Comparison of ENCODE assay signal across 31 cellular contexts in the genomic region with DNA sequence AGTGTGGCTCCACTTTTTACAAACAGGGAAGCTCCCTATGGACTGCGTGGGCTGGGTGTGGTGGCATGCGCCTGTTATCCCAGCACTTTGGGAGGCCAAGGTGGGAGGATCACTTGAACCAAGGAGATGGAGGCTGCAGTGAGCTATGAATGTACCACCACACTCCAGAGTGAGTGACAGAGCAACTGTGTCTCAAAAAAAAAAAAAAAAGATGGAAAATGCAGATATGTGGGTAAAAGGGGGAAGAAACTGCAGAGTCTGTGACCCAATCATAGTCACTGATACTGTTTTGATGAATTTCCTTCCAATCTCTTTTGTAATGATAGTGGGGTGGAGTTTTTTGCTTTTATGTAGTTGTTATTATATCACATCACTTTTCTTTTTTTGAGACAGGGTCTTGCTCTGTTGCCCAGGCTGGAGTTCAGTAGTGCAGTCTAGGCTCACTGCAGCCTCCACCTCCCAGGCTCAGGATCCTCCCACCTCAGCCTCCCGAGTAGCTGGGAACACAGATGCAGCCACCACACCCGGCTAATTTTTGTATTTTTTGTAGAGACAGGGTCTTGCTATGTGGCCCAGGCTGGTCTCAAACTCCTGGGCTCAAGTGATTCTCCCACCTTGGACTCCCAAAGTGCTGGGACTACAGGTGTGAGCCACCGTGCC.
"Had no signal": no experiment of that assay in that cellular context is flagged by ENCODE, and none has a peak within 500 bp of the region (broad histone marks: within the 10 kb centered on the region; RNA-seq: fewer than 3 reads in every experiment).

No MANE protein-coding gene starts in this region.

- H3K9me3 Mint-ChIP-seq: activated B cell treated with CpG ODN at 0.5 μM for 24 hours; activated CD4-positive, alpha-beta memory T cell treated with anti-CD3 and anti-CD28 coated beads for 36 hours; activated naive CD4-positive, alpha-beta T cell treated with anti-CD3 and anti-CD28 coated beads, Interleukin-2, amount 10 ng/mL, durations not matched to agents 7 days and 5 days; activated naive CD8-positive, alpha-beta T cell treated with anti-CD3 and anti-CD28 coated beads, Interleukin-2, amount 50 U/mL, for 24 hours; activated T-cell treated with anti-CD3 and anti-CD28 coated beads, Interleukin-2, amount 50 U/mL, for 4 hours; activated T-helper 1 cell treated with anti-CD3 and anti-CD28 coated beads, Interleukin-12 subunit alpha, Interleukin-12 subunit beta, Interleukin-2, Interleukin-4 antibody, amounts not matched to agents 30 ng/mL and 10 ng/mL and 1 ng/mL, durations not matched to agents 14 hours and 24 hours and 36 hours; brain had no signal

- DNase-seq: activated B cell treated with CpG ODN at 0.5 μM for 24 hours; activated CD4-positive, alpha-beta memory T cell treated with anti-CD3 and anti-CD28 coated beads for 36 hours; activated CD4-positive, alpha-beta T cell treated with anti-CD3 and anti-CD28 coated beads for 4 hours; activated CD4-positive, alpha-beta T cell treated with anti-CD3 and anti-CD28 coated beads, Interleukin-2, amount 50 U/mL, for 1 hour; activated CD4-positive, CD25-positive, alpha-beta regulatory T cell treated with anti-CD3 and anti-CD28 coated beads, Interleukin-2, amount 50 U/mL, for 72 hours; activated CD8-positive, alpha-beta memory T cell treated with anti-CD3 and anti-CD28 coated beads, Interleukin-2, amount 50 U/mL, for 4 hours; activated effector memory CD4-positive, alpha-beta T cell treated with Interleukin-2 at 50 U/mL for 16 hours; activated naive CD4-positive, alpha-beta T cell treated with anti-CD3 and anti-CD28 coated beads, Interleukin-2, amount 10 ng/mL, durations not matched to agents 7 days and 5 days; activated naive CD8-positive, alpha-beta T cell treated with anti-CD3 and anti-CD28 coated beads, Interleukin-2, amount 50 U/mL, for 24 hours; activated T-cell treated with anti-CD3 and anti-CD28 coated beads for 4 hours; activated T-cell treated with anti-CD3 and anti-CD28 coated beads, Interleukin-2, amount 50 U/mL, for 4 hours; anterior cingulate cortex; central memory CD4-positive, alpha-beta T cell; NCI-H1092 treated with DMSO at 0.1 percent for 48 hours; NCI-H1417; NCI-H187 treated with DMSO at 0.1 percent for 48 hours; NCI-H2081; NCI-H226; NCI-H526; NCI-H748 treated with DMSO at 0.1 percent for 48 hours; NK-92 treated with Interleukin-12 subunit alpha and Interleukin-12 subunit beta, amount 100 ng/mL, for 24 hours; PC-9; SW 1271; T-helper 1 cell; T-helper 2 cell; T-helper 9 cell had no signal

- H3K4me1 Mint-ChIP-seq: activated B cell treated with CpG ODN at 0.5 μM for 24 hours; activated naive CD8-positive, alpha-beta T cell treated with anti-CD3 and anti-CD28 coated beads, Interleukin-2, amount 50 U/mL, for 24 hours; brain had no signal

- H3K4me3 ChIP-seq: PC-9 had no signal

- H3K4me3 Mint-ChIP-seq: activated B cell treated with CpG ODN at 0.5 μM for 24 hours; activated CD4-positive, alpha-beta memory T cell treated with anti-CD3 and anti-CD28 coated beads for 36 hours; activated naive CD4-positive, alpha-beta T cell treated with anti-CD3 and anti-CD28 coated beads, Interleukin-2, amount 10 ng/mL, durations not matched to agents 7 days and 5 days; activated naive CD8-positive, alpha-beta T cell; activated naive CD8-positive, alpha-beta T cell treated with anti-CD3 and anti-CD28 coated beads, Interleukin-2, amount 50 U/mL, for 24 hours; activated T-cell treated with anti-CD3 and anti-CD28 coated beads, Interleukin-2, amount 50 U/mL, for 4 hours; activated T-helper 1 cell treated with anti-CD3 and anti-CD28 coated beads, Interleukin-12 subunit alpha, Interleukin-12 subunit beta, Interleukin-2, Interleukin-4 antibody, amounts not matched to agents 30 ng/mL and 10 ng/mL and 1 ng/mL, durations not matched to agents 14 hours and 24 hours and 36 hours; brain had no signal

- H3K27ac ChIP-seq: PC-9, VCaP had no signal

- ATAC-seq: activated naive CD8-positive, alpha-beta T cell treated with anti-CD3 and anti-CD28 coated beads, Interleukin-2, amount 50 U/mL, for 24 hours; activated T-cell treated with anti-CD3 and anti-CD28 coated beads, Interleukin-2, amount 50 U/mL, for 4 hours; Right ventricle myocardium inferior had no signal

- H3K27me3 Mint-ChIP-seq: activated B cell treated with CpG ODN at 0.5 μM for 24 hours; activated CD4-positive, alpha-beta memory T cell treated with anti-CD3 and anti-CD28 coated beads for 36 hours; activated naive CD8-positive, alpha-beta T cell; activated naive CD8-positive, alpha-beta T cell treated with anti-CD3 and anti-CD28 coated beads, Interleukin-2, amount 50 U/mL, for 24 hours had no signal

- H3K27ac Mint-ChIP-seq: activated B cell treated with CpG ODN at 0.5 μM for 24 hours; activated CD4-positive, alpha-beta memory T cell treated with anti-CD3 and anti-CD28 coated beads for 36 hours; activated naive CD4-positive, alpha-beta T cell treated with anti-CD3 and anti-CD28 coated beads, Interleukin-2, amount 10 ng/mL, durations not matched to agents 7 days and 5 days; activated naive CD8-positive, alpha-beta T cell; activated naive CD8-positive, alpha-beta T cell treated with anti-CD3 and anti-CD28 coated beads, Interleukin-2, amount 50 U/mL, for 24 hours; activated T-helper 1 cell treated with anti-CD3 and anti-CD28 coated beads, Interleukin-12 subunit alpha, Interleukin-12 subunit beta, Interleukin-2, Interleukin-4 antibody, amounts not matched to agents 30 ng/mL and 10 ng/mL and 1 ng/mL, durations not matched to agents 14 hours and 24 hours and 36 hours; brain had no signal

- H3K36me3 Mint-ChIP-seq: activated CD4-positive, alpha-beta memory T cell treated with anti-CD3 and anti-CD28 coated beads for 36 hours; activated naive CD4-positive, alpha-beta T cell treated with anti-CD3 and anti-CD28 coated beads, Interleukin-2, amount 10 ng/mL, durations not matched to agents 7 days and 5 days; activated naive CD8-positive, alpha-beta T cell; brain had no signal
